10 cellular contexts compared by ENCODE assay signal in genomic region chr21:45492765-45493164, GRCh38.
"Had no signal": no experiment of that assay in that cellular context is flagged by ENCODE, and none has a peak within 500 bp of the region (broad histone marks: within the 10 kb centered on the region; RNA-seq: fewer than 3 reads in every experiment).

No MANE protein-coding gene starts in this region.

- ATAC-seq: GM23338, HCT116 had no signal

- H3K4me1 ChIP-seq: HAP-1 had no signal

- DNase-seq: GM23248, GOT3, H7, H9, HCEC 1CT, HFFc6 had no signal

- H3K9me3 Mint-ChIP-seq: GM23338, H9, HFFc6 had no signal

- H2AFZ ChIP-seq: GM23248, GM23338 had no signal

- FAIRE-seq: H54 had no signal

- H3K9me3 ChIP-seq: HAP-1 had no signal

- H3K4me2 ChIP-seq: GM23338 had no signal

- H3K27ac ChIP-seq: GM23248 had no signal

- H3K4me3 Mint-ChIP-seq: GM23338, H9, HFFc6 had no signal

- H3K4me3 ChIP-seq: GM23248, GM23338, HAP-1 had no signal

- H3K9ac ChIP-seq: GM23248 had no signal

- H3K27ac Mint-ChIP-seq: HFFc6 had no signal
